ENCODE assay signal across 32 cellular contexts in the genomic region with DNA sequence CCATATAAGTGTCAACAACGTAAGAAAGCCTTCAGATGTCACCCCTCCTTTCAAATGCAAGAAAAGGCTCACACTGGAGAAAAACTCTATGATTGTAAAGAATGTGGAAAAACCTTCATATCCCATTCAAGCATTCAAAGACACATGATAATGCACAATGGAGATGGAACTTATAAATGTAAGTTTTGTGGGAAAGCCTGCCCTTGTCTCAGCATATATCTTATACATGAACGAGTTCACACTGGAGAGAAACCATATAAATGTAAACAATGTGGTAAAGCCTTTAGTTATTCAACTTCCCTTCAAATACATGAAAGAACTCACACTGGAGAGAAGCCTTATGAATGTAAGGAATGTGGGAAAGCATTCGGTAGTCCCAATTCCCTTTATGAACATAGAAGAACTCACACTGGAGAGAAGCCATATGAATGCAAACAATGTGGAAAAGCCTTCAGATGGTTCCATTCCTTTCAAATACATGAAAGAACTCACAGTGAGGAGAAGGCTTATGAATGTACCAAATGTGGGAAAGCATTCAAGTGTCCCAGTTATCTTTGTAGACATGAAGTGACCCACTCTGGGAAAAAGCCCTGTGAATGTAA. TPM values are rescaled to one million over a fixed set of nuclear protein-coding genes. Genes with fewer than 3 reads are reported as not detected.
DNase-seq lines count a peak whose midpoint lies in the region; ATAC-seq, FAIRE-seq and TF ChIP-seq lines count a peak whose summit lies in the region.
"Had no signal": no experiment of that assay in that cellular context is flagged by ENCODE, and none has a peak within 500 bp of the region (broad histone marks: within the 10 kb centered on the region; RNA-seq: fewer than 3 reads in every experiment).

No MANE protein-coding gene starts in this region.

- H3K4me3 Mint-ChIP-seq in endodermal cell (no peak overlapping the region), neural progenitor cell (no peak overlapping the region)
- no peak overlapping the region for H3K4me3 Mint-ChIP-seq in activated naive CD4-positive, alpha-beta T cell treated with anti-CD3 and anti-CD28 coated beads, Interleukin-2, amount 10 ng/mL, durations not matched to agents 7 days and 5 days
- H3K4me3 Mint-ChIP-seq: CD4-positive, alpha-beta T cell; T-helper 1 cell treated with Interleukin-12 subunit alpha and Interleukin-12 subunit beta and Interleukin-4 antibody, amounts not matched to agents 30 μg/mL and 1 μg/mL, for 36 hours had no signal

- H3K27me3 Mint-ChIP-seq in endodermal cell (ENCODE audit: insufficient read depth) (no peaks in the 10 kb centered on the region), neural progenitor cell (ENCODE audit: insufficient read depth, low read depth) (peaks cover 7% of the 10 kb centered on the region)
- H3K27me3 Mint-ChIP-seq in activated naive CD4-positive, alpha-beta T cell treated with anti-CD3 and anti-CD28 coated beads, Interleukin-2, amount 10 ng/mL, durations not matched to agents 7 days and 5 days = no peaks in the 10 kb centered on the region
- H3K27me3 Mint-ChIP-seq: CD4-positive, alpha-beta T cell; naive B cell had no signal

- no peak for DNase-seq in PC-3
- no peak for DNase-seq in endodermal cell
- no peak for DNase-seq in neural progenitor cell (ENCODE audit: low spot score)
- DNase-seq in activated naive CD4-positive, alpha-beta T cell treated with anti-CD3 and anti-CD28 coated beads, Interleukin-2, amount 10 ng/mL, durations not matched to agents 7 days and 5 days = no peak
- no peak for DNase-seq in NCI-H774 (lab: John Stamatoyannopoulos, UW)
- no peak for DNase-seq in GM12892 (ENCODE audit: insufficient read length)
- no peak for DNase-seq in activated CD4-positive, alpha-beta T cell treated with anti-CD3 and anti-CD28 coated beads for 1 hour
- DNase-seq: activated CD4-positive, alpha-beta T cell treated with anti-CD3 and anti-CD28 coated beads, Interleukin-2, amount 50 U/mL, for 48 hours; activated CD4-positive, CD25-positive, alpha-beta regulatory T cell; activated naive CD4-positive, alpha-beta T cell treated with Interleukin-2 at 50 U/mL for 16 hours; adrenal gland; brain microvascular endothelial cell; CD4-positive, alpha-beta T cell; hypothalamus; MM.1S; naive B cell; NCI-H1930; NCI-H524; nucleus accumbens; SK-N-SH; stimulated activated naive CD4-positive, alpha-beta T cell had no signal

- no peak overlapping the region for H3K27ac Mint-ChIP-seq in endodermal cell
- no peak overlapping the region for H3K27ac Mint-ChIP-seq in neural progenitor cell
- no peak overlapping the region for H3K27ac Mint-ChIP-seq in activated naive CD4-positive, alpha-beta T cell treated with anti-CD3 and anti-CD28 coated beads, Interleukin-2, amount 10 ng/mL, durations not matched to agents 7 days and 5 days
- H3K27ac Mint-ChIP-seq: CD4-positive, alpha-beta T cell; naive B cell; T-helper 1 cell treated with Interleukin-12 subunit alpha and Interleukin-12 subunit beta and Interleukin-4 antibody, amounts not matched to agents 30 μg/mL and 1 μg/mL, for 36 hours had no signal

- H3K4me2 ChIP-seq in BLaER1 (no peak overlapping the region), PC-3 (ENCODE audit: low read length) (no peak overlapping the region), neural progenitor cell (no peak overlapping the region)
- H3K4me2 ChIP-seq: KMS-11, PC-9, SK-N-SH had no signal

- H3K27me3 ChIP-seq in BLaER1 = no peaks in the 10 kb centered on the region; the same call in 1 of the 2 replicates
- H3K27me3 ChIP-seq in PC-3 (ENCODE audit: low read length) = no peaks in the 10 kb centered on the region
- H3K27me3 ChIP-seq in endodermal cell (ENCODE audit: control insufficient read depth, insufficient read depth, low read length, poor library complexity, severe bottlenecking) = no peaks in the 10 kb centered on the region
- no peaks in the 10 kb centered on the region for H3K27me3 ChIP-seq in neural progenitor cell
- H3K27me3 ChIP-seq: adrenal gland, brain microvascular endothelial cell, suprapubic skin had no signal

- 75 to 100% methylated on average over 1 to 2 of the region's 3 CpGs for WGBS in endodermal cell (ENCODE audit: insufficient coverage in 1 of 2, insufficient read length in 1 of 2), 2 experiments

- H2AFZ ChIP-seq in PC-3 (ENCODE audit: low read length) = no peak overlapping the region
- no peak overlapping the region for H2AFZ ChIP-seq in neural progenitor cell (replicated peaks)
- H2AFZ ChIP-seq: PC-9 had no signal

- BruUV-seq in PC-3 (replicated peaks; lab: Mats Ljungman, UMichigan) = no TSS peak

- no peak overlapping the region for H3K27ac ChIP-seq in BLaER1
- no peak overlapping the region for H3K27ac ChIP-seq in PC-3 (ENCODE audit: low read length)
- no peak overlapping the region for H3K27ac ChIP-seq in endodermal cell (ENCODE audit: low read depth, low read length)
- no peak overlapping the region for H3K27ac ChIP-seq in neural progenitor cell
- H3K27ac ChIP-seq: adrenal gland, brain microvascular endothelial cell, KMS-11, PC-9, suprapubic skin had no signal

- no peak overlapping the region for H3K9ac ChIP-seq in BLaER1
- no peak overlapping the region for H3K9ac ChIP-seq in PC-3 (ENCODE audit: low read length)
- no peak overlapping the region for H3K9ac ChIP-seq in endodermal cell (ENCODE audit: extremely low read depth, low read length, poor library complexity, severe bottlenecking)
- no peak overlapping the region for H3K9ac ChIP-seq in neural progenitor cell
- H3K9ac ChIP-seq: KMS-11, SK-N-SH had no signal

- H3K4me1 Mint-ChIP-seq in endodermal cell (no peaks in the 10 kb centered on the region), neural progenitor cell (no peaks in the 10 kb centered on the region)
- no peaks in the 10 kb centered on the region for H3K4me1 Mint-ChIP-seq in activated naive CD4-positive, alpha-beta T cell treated with anti-CD3 and anti-CD28 coated beads, Interleukin-2, amount 10 ng/mL, durations not matched to agents 7 days and 5 days

- H3K9me2 ChIP-seq in PC-3 (replicated peaks; ENCODE audit: low read length) = no peaks in the 10 kb centered on the region
- H3K9me2 ChIP-seq: SK-N-SH had no signal

- CTCF ChIA-PET in PC-3 (lab: Charles Lee) = no interaction called here
- CTCF ChIA-PET in activated naive CD4-positive, alpha-beta T cell treated with anti-CD3 and anti-CD28 coated beads, Interleukin-2, amount 10 ng/mL, durations not matched to agents 7 days and 5 days (lab: Charles Lee) = no interaction called here

- POLR2A ChIA-PET in PC-3 (lab: Charles Lee; ENCODE audit: unreplicated experiment) = no interaction called here

- no peak for ATAC-seq in PC-3
- ATAC-seq: left lobe of liver had no signal

- peaks cover 100% of the 10 kb centered on the region for H3K9me3 ChIP-seq in BLaER1
- peaks cover 78% of the 10 kb centered on the region for H3K9me3 ChIP-seq in PC-3 (ENCODE audit: low read length)
- H3K9me3 ChIP-seq in endodermal cell (ENCODE audit: control insufficient read depth, low read length) = peaks cover 99% of the 10 kb centered on the region
- H3K9me3 ChIP-seq in neural progenitor cell (ENCODE audit: low read depth) = peaks cover 76% of the 10 kb centered on the region

- H3K36me3 ChIP-seq in BLaER1 = peaks cover 94% of the 10 kb centered on the region
- peaks cover 75% of the 10 kb centered on the region for H3K36me3 ChIP-seq in PC-3 (ENCODE audit: low read depth, low read length)
- H3K36me3 ChIP-seq in endodermal cell (ENCODE audit: control insufficient read depth, insufficient read depth, low read length) = peaks cover 84% of the 10 kb centered on the region
- peaks cover 57% of the 10 kb centered on the region for H3K36me3 ChIP-seq in neural progenitor cell

- intact Hi-C loops in PC-3 (cut with micrococcal nuclease) = no loop called here

- H3K4me1 ChIP-seq in BLaER1 = 0 out of 2 replicates have a peak, but pooled peaks cover 8% of the 10 kb centered on the region
- no peaks in the 10 kb centered on the region for H3K4me1 ChIP-seq in PC-3 (ENCODE audit: insufficient read depth, low read length)
- H3K4me1 ChIP-seq in endodermal cell (ENCODE audit: control insufficient read depth, insufficient read depth, low read length) = no peaks in the 10 kb centered on the region
- no peaks in the 10 kb centered on the region for H3K4me1 ChIP-seq in neural progenitor cell
- H3K4me1 ChIP-seq: adrenal gland, suprapubic skin had no signal

- H3K9me3 Mint-ChIP-seq in endodermal cell (peaks cover 97% of the 10 kb centered on the region), neural progenitor cell (peaks cover 77% of the 10 kb centered on the region)
- peaks cover 57% of the 10 kb centered on the region for H3K9me3 Mint-ChIP-seq in activated naive CD4-positive, alpha-beta T cell treated with anti-CD3 and anti-CD28 coated beads, Interleukin-2, amount 10 ng/mL, durations not matched to agents 7 days and 5 days

- no peaks in the 10 kb centered on the region for H4K20me1 ChIP-seq in BLaER1
- no peaks in the 10 kb centered on the region for H4K20me1 ChIP-seq in PC-3 (ENCODE audit: low read length)
- no peaks in the 10 kb centered on the region for H4K20me1 ChIP-seq in neural progenitor cell (ENCODE audit: low read depth)

- FAIRE-seq in GM12892 (lab: Jason Lieb, UNC) = no peak
- FAIRE-seq: GM18507, HTR-8/SVneo, TTC549 had no signal

- no peak for TF ChIP-seq CTCF in PC-3 (conservative IDR thresholded peaks at IDR 0.05; ENCODE audit: low read depth, low read length)
- TF ChIP-seq CTCF in endodermal cell (conservative IDR thresholded peaks at IDR 0.05) = no peak
- TF ChIP-seq CTCF in neural progenitor cell (IDR thresholded peaks at IDR 0.05) = no peak

- TF ChIP-seq POLR2A in GM12892 (IDR thresholded peaks at IDR 0.05; ENCODE audit: low read depth, low read length) = no peak

- H3K79me2 ChIP-seq in PC-3 (ENCODE audit: low read length) (no peaks in the 10 kb centered on the region), neural progenitor cell (ENCODE audit: low read depth) (no peaks in the 10 kb centered on the region)

- peak overlapping the region; percentile 43; the same call in 1 of the 2 replicates for H3K4me3 ChIP-seq in BLaER1
- H3K4me3 ChIP-seq in PC-3 (ENCODE audit: low read length) = peak overlapping the region; percentile 18; the same call in 1 of the 2 replicates
- peak overlapping the region; percentile 74 for H3K4me3 ChIP-seq in endodermal cell (ENCODE audit: low read length)
- peak overlapping the region; percentile 0 for H3K4me3 ChIP-seq in neural progenitor cell
- H3K4me3 ChIP-seq: suprapubic skin had no signal

- H3K36me3 Mint-ChIP-seq in endodermal cell (ENCODE audit: low read depth) (peaks cover 83% of the 10 kb centered on the region), neural progenitor cell (peaks cover 48% of the 10 kb centered on the region)
- peaks cover 36% of the 10 kb centered on the region for H3K36me3 Mint-ChIP-seq in activated naive CD4-positive, alpha-beta T cell treated with anti-CD3 and anti-CD28 coated beads, Interleukin-2, amount 10 ng/mL, durations not matched to agents 7 days and 5 days

- H3F3A ChIP-seq in PC-3 (ENCODE audit: low read length, unreplicated experiment) = no peaks in the 10 kb centered on the region
- H3F3A ChIP-seq in neural progenitor cell (ENCODE audit: low read depth) = peaks cover 23% of the 10 kb centered on the region

RNA-seq across cellular contexts. Expression of gene ZNF844, which starts 11.1 kb away (rescaled TPM):
- total RNA-seq in PC-3 (2014; rRNA removed) = 4.0 and 4.7 TPM in 2 replicates
- total RNA-seq in endodermal cell = 10 to 100 TPM; 10.3 to 17.9 TPM
- polyA plus RNA-seq in endodermal cell (2013, experiment 1 of 2) = 8.7 TPM
- polyA plus RNA-seq in endodermal cell (2013, experiment 2 of 2) = 6.2 TPM
- total RNA-seq in neural progenitor cell (ENCODE audit: low replicate concordance) = 16.3 and 16.5 TPM in 2 replicates
- polyA plus RNA-seq in GM12892 (2012; ENCODE audit: missing spikeins) = 3.2 TPM
- total RNA-seq: H4 had no signal

RNA-seq across cellular contexts. Expression of gene ZNF878, which starts 22.9 kb away (rescaled TPM):
- total RNA-seq in PC-3 (2014; rRNA removed) (0.23 and 1.9 TPM in 2 replicates), endodermal cell (1 to 10 TPM; 1.6 to 3.7 TPM), neural progenitor cell (ENCODE audit: low replicate concordance) (2.6 and 3.0 TPM in 2 replicates)
- polyA plus RNA-seq in endodermal cell (2013, experiment 1 of 2) = 1.4 TPM
- 1.1 TPM for polyA plus RNA-seq in endodermal cell (2013, experiment 2 of 2)
- polyA plus RNA-seq in GM12892 (2012; ENCODE audit: missing spikeins) = 1.5 TPM
- total RNA-seq: CD4-positive, alpha-beta T cell; mesenteric fat pad had no signal

RNA-seq across cellular contexts. Expression of gene ZNF433, which starts 40.2 kb away (rescaled TPM):
- total RNA-seq in PC-3 (2014; rRNA removed) (5.4 and 7.8 TPM in 2 replicates), endodermal cell (1 to 10 TPM; 3.9 to 7.9 TPM), neural progenitor cell (ENCODE audit: low replicate concordance) (8.2 and 8.3 TPM in 2 replicates)
- 3.6 TPM for polyA plus RNA-seq in endodermal cell (2013, experiment 1 of 2)
- polyA plus RNA-seq in endodermal cell (2013, experiment 2 of 2) = 4.1 TPM
- 5.9 TPM for polyA plus RNA-seq in GM12892 (2012; ENCODE audit: missing spikeins)

Comparison
In these comparisons a context has a peak if more than half of its experiments do, and no peak if none do; other contexts are left out.
1. H3K4me3 ChIP-seq: peak in every context shown above with its lines; median percentile 74 in endodermal cell; 43 in BLaER1; 18 in PC-3; 0 in neural progenitor cell.